In genomic region chr3:113150253-113150652, GRCh38 we compare ENCODE assay signal across 18 cellular contexts.
DNase-seq lines count a peak whose midpoint lies in the region; ATAC-seq and TF ChIP-seq lines count a peak whose summit lies in the region.
"Had no signal": no experiment of that assay in that cellular context is flagged by ENCODE, and none has a peak within 500 bp of the region (broad histone marks: within the 10 kb centered on the region; RNA-seq: fewer than 3 reads in every experiment).

No MANE protein-coding gene starts in this region.

- DNase-seq in breast epithelium (ENCODE audit: low spot score in 2 of 2) (no peak), MCF 10A (ENCODE audit: unreplicated experiment) (no peak), stomach (no peak), Karpas-422 (no peak), NCI-H446 (lab: John Stamatoyannopoulos, UW) (no peak)
- DNase-seq in stimulated activated CD4-positive, alpha-beta T cell treated with anti-CD3 and anti-CD28 coated beads, Interleukin-15, amount 100 ng/mL, for 24 hours = no peak
- DNase-seq: 8988T; CD8-positive, alpha-beta memory T cell; DND-41; GDM1; NCI-H1048; NCI-H345 had no signal

- H3K79me2 ChIP-seq in Karpas-422 (ENCODE audit: low read length) = no peaks in the 10 kb centered on the region

- H3K36me3 Mint-ChIP-seq in MCF 10A (ENCODE audit: insufficient read depth, unreplicated experiment) = no peaks in the 10 kb centered on the region
- H3K36me3 Mint-ChIP-seq: CD8-positive, alpha-beta memory T cell had no signal

- H2AFZ ChIP-seq in Karpas-422 (ENCODE audit: low read length) = no peak overlapping the region

- H3K4me3 Mint-ChIP-seq in MCF 10A (ENCODE audit: unreplicated experiment) = no peak overlapping the region
- H3K4me3 Mint-ChIP-seq: CD8-positive, alpha-beta memory T cell had no signal

- no peak for TF ChIP-seq EP300 in stomach (IDR thresholded peaks at IDR 0.05)

- H3K9me2 ChIP-seq in Karpas-422 (replicated peaks; ENCODE audit: insufficient read depth, low read length) = no peaks in the 10 kb centered on the region

- no peak overlapping the region for H3K27ac Mint-ChIP-seq in MCF 10A (ENCODE audit: low read depth, unreplicated experiment)
- H3K27ac Mint-ChIP-seq: CD8-positive, alpha-beta memory T cell had no signal

- H3K27me3 ChIP-seq in breast epithelium (no peaks in the 10 kb centered on the region), muscle layer of duodenum (ENCODE audit: low read depth, low read length) (no peaks in the 10 kb centered on the region), stomach (no peaks in the 10 kb centered on the region), Karpas-422 (ENCODE audit: low read length) (no peaks in the 10 kb centered on the region)
- H3K27me3 ChIP-seq: BLaER1 had no signal

- whole genome bisulfite sequencing in stomach, 5 donors = 86 to 94% (median 90%) methylated on average over 5 of the region's 5 CpGs

- no TSS peak for BruUV-seq in MCF 10A (replicated peaks; lab: Mats Ljungman, UMichigan)

- H3K9me3 Mint-ChIP-seq in MCF 10A (ENCODE audit: unreplicated experiment) = no peaks in the 10 kb centered on the region
- H3K9me3 Mint-ChIP-seq: CD8-positive, alpha-beta memory T cell had no signal

- no peaks in the 10 kb centered on the region for H3K9me3 ChIP-seq in breast epithelium
- no peaks in the 10 kb centered on the region for H3K9me3 ChIP-seq in muscle layer of duodenum (ENCODE audit: control insufficient read depth in 1 of 2, low read length in 2 of 2)
- no peaks in the 10 kb centered on the region for H3K9me3 ChIP-seq in stomach
- H3K9me3 ChIP-seq in Karpas-422 (ENCODE audit: low read length) = no peaks in the 10 kb centered on the region
- H3K9me3 ChIP-seq: BLaER1 had no signal

- intact Hi-C loops in breast epithelium (cut with DNase I; ENCODE audit: low total_unique reads) = no loop called here
- intact Hi-C loops in MCF 10A (cut with micrococcal nuclease) = no loop called here
- intact Hi-C loops in stomach (cut with DNase I; ENCODE audit: low total_unique reads) = no loop called here

- H3K4me1 Mint-ChIP-seq in MCF 10A (ENCODE audit: insufficient read depth, unreplicated experiment) = peaks cover 8% of the 10 kb centered on the region
- H3K4me1 Mint-ChIP-seq: CD8-positive, alpha-beta memory T cell had no signal

- H3K27ac ChIP-seq in breast epithelium = peak overlapping the region; percentile 59 to 89
- peak overlapping the region; percentile 42 for H3K27ac ChIP-seq in muscle layer of duodenum (ENCODE audit: low read length)
- peak overlapping the region in 4 of 5 donors; percentile 14 to 79 (median 56) for H3K27ac ChIP-seq in stomach
- no peak overlapping the region for H3K27ac ChIP-seq in Karpas-422 (ENCODE audit: low read length)
- H3K27ac ChIP-seq: BLaER1, HL-60 had no signal

- TF ChIP-seq CTCF in breast epithelium (IDR thresholded peaks at IDR 0.05) (no peak), MCF 10A (IDR thresholded peaks at IDR 0.05; ENCODE audit: unreplicated experiment) (no peak), stomach (IDR thresholded peaks at IDR 0.05) (no peak)

- H4K20me1 ChIP-seq in Karpas-422 (ENCODE audit: insufficient read depth, low read depth, low read length) = no peaks in the 10 kb centered on the region
- H4K20me1 ChIP-seq: BLaER1 had no signal

- CTCF ChIA-PET in MCF 10A (lab: Yijun Ruan, JAX) = no interaction called here

- H3K4me1 ChIP-seq in breast epithelium (peaks cover 0 to 8% of the 10 kb centered on the region in 2 donors), muscle layer of duodenum (ENCODE audit: control insufficient read depth in 1 of 2, insufficient read depth in 2 of 2, low read length in 2 of 2) (peaks cover 0 to 35% of the 10 kb centered on the region in 2 donors), stomach (peaks cover 5 to 53% (median 20%) of the 10 kb centered on the region in 4 donors), Karpas-422 (ENCODE audit: low read length) (no peaks in the 10 kb centered on the region)
- H3K4me1 ChIP-seq: BLaER1 had no signal

- POLR2A ChIA-PET in MCF 10A (lab: Yijun Ruan, JAX) = no interaction called here

- H3K4me3 ChIP-seq in breast epithelium = no peak overlapping the region
- H3K4me3 ChIP-seq in muscle layer of duodenum (ENCODE audit: low read depth in 1 of 2, low read length in 2 of 2) = no peak overlapping the region
- H3K4me3 ChIP-seq in stomach = no peak overlapping the region
- no peak overlapping the region for H3K4me3 ChIP-seq in Karpas-422 (ENCODE audit: low read length)
- H3K4me3 ChIP-seq: BLaER1 had no signal

- H3K27me3 Mint-ChIP-seq in MCF 10A (ENCODE audit: insufficient read depth, unreplicated experiment) = no peaks in the 10 kb centered on the region

- no peak for TF ChIP-seq POLR2A in breast epithelium (IDR thresholded peaks at IDR 0.05)
- no peak for TF ChIP-seq POLR2A in stomach (IDR thresholded peaks at IDR 0.05)

- H3K36me3 ChIP-seq in breast epithelium (no peaks in the 10 kb centered on the region), muscle layer of duodenum (ENCODE audit: control insufficient read depth in 1 of 2, insufficient read depth in 2 of 2, low read length in 2 of 2) (no peaks in the 10 kb centered on the region), stomach (no peaks in the 10 kb centered on the region), Karpas-422 (ENCODE audit: insufficient read depth, low read length) (no peaks in the 10 kb centered on the region)
- H3K36me3 ChIP-seq: BLaER1 had no signal

- H3K9ac ChIP-seq in Karpas-422 (ENCODE audit: low read length) = no peak overlapping the region
- H3K9ac ChIP-seq: BLaER1 had no signal

- H3K4me2 ChIP-seq in Karpas-422 (ENCODE audit: low read depth, low read length, poor library complexity, severe bottlenecking) = no peak overlapping the region
- H3K4me2 ChIP-seq: BLaER1 had no signal

- no peak for ATAC-seq in HG03095 (IDR thresholded peaks at IDR 0.05; ENCODE audit: unreplicated experiment)
- ATAC-seq: HCT116, Right ventricle myocardium inferior had no signal
